1 cellular context compared by ENCODE assay signal in genomic region chr1:155254228-155254713, GRCh38.
A peak's percentile ranks its signal among the peaks of the same experiment; 100 is the strongest.
TF ChIP-seq lines count a peak whose summit lies in the region.

No MANE protein-coding gene starts in this region.

TF ChIP-seq in HEK293, 187 proteins besides CTCF, POLR2A, EP300 and RAD21 (continued from another document):
- TF ChIP-seq KLF1 (tag by site-specific recombination; IDR thresholded peaks at IDR 0.05): peak; percentile 87
- no peak for TF ChIP-seq ZNF580 (tag by site-specific recombination; IDR thresholded peaks at IDR 0.05)
- TF ChIP-seq ZIC2 (tag by site-specific recombination; IDR thresholded peaks at IDR 0.05): peak; percentile 23
- TF ChIP-seq ZBTB17 (tag by site-specific recombination; IDR thresholded peaks at IDR 0.05): peak; percentile 7; the same call in 1 of the 2 replicates
- TF ChIP-seq ZNF341 (tag by site-specific recombination; IDR thresholded peaks at IDR 0.05; ENCODE audit: low read depth): peak; percentile 96
- peak; percentile 9; the same call in 1 of the 2 replicates for TF ChIP-seq ZBTB20 (tag by site-specific recombination; IDR thresholded peaks at IDR 0.05)
- TF ChIP-seq ZNF692 (tag by site-specific recombination; IDR thresholded peaks at IDR 0.05): peak; percentile 20; the same call in 1 of the 2 replicates
- peak; percentile 85 for TF ChIP-seq HIC1 (tag by site-specific recombination; IDR thresholded peaks at IDR 0.05)
- TF ChIP-seq REPIN1 (tag by site-specific recombination; IDR thresholded peaks at IDR 0.05; ENCODE audit: low read depth): no peak
TF ChIP-seq in HEK293: peak in this region for 8.
